15 cellular contexts compared by ENCODE assay signal in the genomic region with DNA sequence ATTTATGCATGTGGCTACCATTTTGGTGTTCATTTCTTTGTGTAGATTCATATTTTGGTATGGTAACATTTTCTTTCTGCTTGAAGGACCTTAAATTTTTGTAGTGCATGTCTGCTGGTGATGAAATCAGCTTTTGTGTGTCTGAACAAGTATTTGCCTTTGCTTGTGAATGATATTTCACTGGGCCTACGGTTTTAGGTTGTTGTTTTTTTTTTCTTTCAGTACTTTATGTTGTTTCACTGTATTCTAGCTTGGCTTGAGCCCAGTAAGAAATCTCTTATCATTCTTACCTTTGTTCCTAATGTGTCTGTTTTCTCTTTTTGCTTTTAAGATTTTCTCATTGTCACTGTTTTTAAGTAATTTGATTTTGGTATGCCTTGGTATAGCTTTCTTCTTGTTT. TPM values are rescaled to one million over a fixed set of nuclear protein-coding genes. Genes with fewer than 3 reads are reported as not detected.
DNase-seq lines count a peak whose midpoint lies in the region; ATAC-seq and TF ChIP-seq lines count a peak whose summit lies in the region.
"Had no signal": no experiment of that assay in that cellular context is flagged by ENCODE, and none has a peak within 500 bp of the region (broad histone marks: within the 10 kb centered on the region; RNA-seq: fewer than 3 reads in every experiment).

No MANE protein-coding gene starts in this region.

- H3K79me2 ChIP-seq in PC-9 (ENCODE audit: low read depth), result peaks cover 69% of the 10 kb centered on the region

- no peak for DNase-seq in activated CD4-positive, alpha-beta T cell treated with anti-CD3 and anti-CD28 coated beads, Interleukin-2, amount 10 ng/mL, durations not matched to agents 24 days and 14 days
- no peak for DNase-seq in activated CD4-positive, alpha-beta T cell treated with anti-CD3 and anti-CD28 coated beads for 48 hours
- DNase-seq in PC-9 (no peak), dedifferentiated amniotic fluid mesenchymal stem cell (ENCODE audit: extremely low spot score) (peak; percentile 54), hippocampal formation (lab: John Stamatoyannopoulos, UW) (no peak), NCI-H1417 treated with DMSO at 0.1 percent for 48 hours (lab: John Stamatoyannopoulos, UW) (no peak), CD1c-positive myeloid dendritic cell (ENCODE audit: extremely low spot score) (no peak)
- no peak for DNase-seq in naive thymus-derived CD8-positive, alpha-beta T cell
- DNase-seq: 8988T, heart right ventricle, KBM-7, NCI-H1417, stomach had no signal

- H3K27ac Mint-ChIP-seq in activated CD4-positive, alpha-beta T cell treated with anti-CD3 and anti-CD28 coated beads, Interleukin-2, amount 10 ng/mL, durations not matched to agents 24 days and 14 days, result peak overlapping the region; percentile 51
- peak overlapping the region; percentile 12 to 86 (median 78) for H3K27ac Mint-ChIP-seq in naive thymus-derived CD8-positive, alpha-beta T cell

- intact Hi-C loops in activated CD4-positive, alpha-beta T cell treated with anti-CD3 and anti-CD28 coated beads, Interleukin-2, amount 10 ng/mL, durations not matched to agents 24 days and 14 days (cut with micrococcal nuclease), result no loop called here
- intact Hi-C loops in PC-9 (cut with micrococcal nuclease; ENCODE audit: unreplicated experiment), result no loop called here

- H3K27me3 Mint-ChIP-seq in activated CD4-positive, alpha-beta T cell treated with anti-CD3 and anti-CD28 coated beads, Interleukin-2, amount 10 ng/mL, durations not matched to agents 24 days and 14 days, result no peaks in the 10 kb centered on the region
- H3K27me3 Mint-ChIP-seq in naive thymus-derived CD8-positive, alpha-beta T cell, result no peaks in the 10 kb centered on the region
- H3K27me3 Mint-ChIP-seq: natural killer cell treated with Interleukin-12 subunit alpha and Interleukin-12 subunit beta and Interleukin-15 and Interleukin-18, amount 100 ng/mL, for 72 hours had no signal

- H2AFZ ChIP-seq in PC-9, result no peak overlapping the region

- peaks cover 32% of the 10 kb centered on the region for H3K4me1 Mint-ChIP-seq in activated CD4-positive, alpha-beta T cell treated with anti-CD3 and anti-CD28 coated beads, Interleukin-2, amount 10 ng/mL, durations not matched to agents 24 days and 14 days
- H3K4me1 Mint-ChIP-seq in naive thymus-derived CD8-positive, alpha-beta T cell, result peaks cover 22 to 52% (median 50%) of the 10 kb centered on the region in 4 donors

- H4K20me1 ChIP-seq in PC-9 (ENCODE audit: insufficient read depth), result no peaks in the 10 kb centered on the region

- no peak overlapping the region for H3K4me3 Mint-ChIP-seq in activated CD4-positive, alpha-beta T cell treated with anti-CD3 and anti-CD28 coated beads, Interleukin-2, amount 10 ng/mL, durations not matched to agents 24 days and 14 days
- H3K4me3 Mint-ChIP-seq in naive thymus-derived CD8-positive, alpha-beta T cell, result peak overlapping the region in 2 of 10 donors; percentile 24 to 32

- no peak overlapping the region for H3K4me3 ChIP-seq in PC-9
- H3K4me3 ChIP-seq: heart right ventricle, stomach had no signal

- H3K36me3 ChIP-seq in PC-9 (ENCODE audit: low read depth), result no peaks in the 10 kb centered on the region
- H3K36me3 ChIP-seq: heart right ventricle, stomach had no signal

- H3K9me3 ChIP-seq in PC-9 (ENCODE audit: insufficient read depth, low read depth), result no peaks in the 10 kb centered on the region
- H3K9me3 ChIP-seq: heart right ventricle, stomach had no signal

- CTCF ChIA-PET in PC-9 (lab: Charles Lee), result interaction anchor here (0.6 to 0.7 kb wide), 2 partner anchors 16 to 104 kb away, joined by 3 to 5 read pairs; no protein-coding TSS in a partner anchor

- no peak for ATAC-seq in naive thymus-derived CD8-positive, alpha-beta T cell
- ATAC-seq: heart right ventricle; natural killer cell treated with Interleukin-12 subunit alpha and Interleukin-12 subunit beta and Interleukin-15 and Interleukin-18, amount 100 ng/mL, for 72 hours; sciatic nerve had no signal

- H3K9me3 Mint-ChIP-seq in activated CD4-positive, alpha-beta T cell treated with anti-CD3 and anti-CD28 coated beads, Interleukin-2, amount 10 ng/mL, durations not matched to agents 24 days and 14 days, result no peaks in the 10 kb centered on the region
- H3K9me3 Mint-ChIP-seq in naive thymus-derived CD8-positive, alpha-beta T cell, result no peaks in the 10 kb centered on the region
- H3K9me3 Mint-ChIP-seq: natural killer cell treated with Interleukin-12 subunit alpha and Interleukin-12 subunit beta and Interleukin-15 and Interleukin-18, amount 100 ng/mL, for 72 hours had no signal

- H3F3A ChIP-seq in PC-9 (ENCODE audit: insufficient read depth, low read depth), result peaks cover 21% of the 10 kb centered on the region

- TF ChIP-seq CTCF in PC-9 (conservative IDR thresholded peaks at IDR 0.05), result no peak

- no TSS peak for BruUV-seq in PC-9 (replicated peaks; lab: Mats Ljungman, UMichigan)

- peaks cover 32% of the 10 kb centered on the region for H3K4me1 ChIP-seq in PC-9 (replicated peaks; ENCODE audit: insufficient read depth)

- H3K9me2 ChIP-seq in PC-9 (ENCODE audit: insufficient read depth), result no peaks in the 10 kb centered on the region

- H3K27me3 ChIP-seq in PC-9 (ENCODE audit: insufficient read depth, low read depth), result no peaks in the 10 kb centered on the region
- H3K27me3 ChIP-seq: heart right ventricle, stomach had no signal

- H3K27ac ChIP-seq in PC-9, result peak overlapping the region; percentile 83

- peak overlapping the region; percentile 75 for H3K4me2 ChIP-seq in PC-9

- H3K36me3 Mint-ChIP-seq in activated CD4-positive, alpha-beta T cell treated with anti-CD3 and anti-CD28 coated beads, Interleukin-2, amount 10 ng/mL, durations not matched to agents 24 days and 14 days (ENCODE audit: low read depth), result peaks cover 5% of the 10 kb centered on the region
- peaks cover 0 to 5% (median 3%) of the 10 kb centered on the region in 3 donors for H3K36me3 Mint-ChIP-seq in naive thymus-derived CD8-positive, alpha-beta T cell
- H3K36me3 Mint-ChIP-seq: natural killer cell treated with Interleukin-12 subunit alpha and Interleukin-12 subunit beta and Interleukin-15 and Interleukin-18, amount 100 ng/mL, for 72 hours had no signal

- POLR2A ChIA-PET in PC-9 (lab: Charles Lee; ENCODE audit: unreplicated experiment), result interaction anchor here (0.6 kb wide), 1 partner anchor 953 kb away, joined by 4 read pairs; no protein-coding TSS in a partner anchor
- POLR2A ChIA-PET in naive thymus-derived CD8-positive, alpha-beta T cell (lab: Charles Lee), result interaction anchor here (0.6 to 0.7 kb wide), 2 partner anchors 67 to 147 kb away, joined by 4 to 5 read pairs; no protein-coding TSS in a partner anchor

RNA-seq across cellular contexts. Expression of gene SAMD8, which starts 31.9 kb away (rescaled TPM):
- total RNA-seq in activated CD4-positive, alpha-beta T cell treated with anti-CD3 and anti-CD28 coated beads, Interleukin-2, amount 10 ng/mL, durations not matched to agents 24 days and 14 days, result 17.7 and 17.9 TPM in 2 replicates
- total RNA-seq in PC-9 (2021), result 27.6 and 31.1 TPM in 2 replicates
- 10 to 100 TPM; 23.4 to 23.9 TPM for total RNA-seq in naive thymus-derived CD8-positive, alpha-beta T cell
- 10 to 100 TPM in 1 of 3 donors, 1 to 10 TPM in 2; 6.3 to 10.6 (median 6.4) TPM for polyA plus RNA-seq in naive thymus-derived CD8-positive, alpha-beta T cell
